ENCODE assay signal across 8 cellular contexts in the genomic region with DNA sequence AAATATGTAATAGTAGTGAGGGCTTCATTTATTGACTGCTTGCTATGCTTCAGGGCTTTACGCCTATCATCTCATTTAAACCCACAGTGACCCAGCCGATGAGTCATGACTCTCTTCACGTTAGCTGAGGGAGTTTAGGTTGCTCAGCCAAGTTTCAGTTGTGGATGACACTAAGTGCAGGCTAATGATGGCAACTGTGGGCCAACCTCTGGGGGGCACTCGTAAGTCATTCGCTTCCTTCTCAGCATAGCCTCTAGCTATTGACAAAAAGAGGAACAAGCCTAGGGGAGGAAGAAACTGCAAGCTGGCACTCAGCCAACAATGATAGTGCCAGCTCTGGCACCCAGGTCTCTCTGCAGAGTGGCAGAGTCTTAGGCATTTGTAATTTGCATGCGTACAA.
DNase-seq lines count a peak whose midpoint lies in the region; ATAC-seq and TF ChIP-seq lines count a peak whose summit lies in the region.

No MANE protein-coding gene starts in this region.

- peak; percentile 97 for ATAC-seq in GM21360 (IDR thresholded peaks at IDR 0.05; ENCODE audit: unreplicated experiment)
- peak; percentile 84 for ATAC-seq in HG03565 (IDR thresholded peaks at IDR 0.05; ENCODE audit: unreplicated experiment)
- peak; percentile 93 for ATAC-seq in stimulated activated naive CD8-positive, alpha-beta T cell treated with anti-CD3 and anti-CD28 coated beads, Interleukin-15, Interleukin-2, amounts not matched to agents 100 U/mL and 50 U/mL, for 24 hours

- H3K27me3 ChIP-seq in ascending aorta = no peaks in the 10 kb centered on the region

- H3K4me1 ChIP-seq in ascending aorta = peaks cover 0 to 11% of the 10 kb centered on the region in 2 donors

- DNase-seq in CMK (ENCODE audit: low read depth) (peak; percentile 78), T-helper 2 cell (peak in 4 of 5 experiments; percentile 8 to 83 (median 40)), ascending aorta (ENCODE audit: low spot score in 2 of 2) (peak; percentile 31 to 78), lower leg skin (ENCODE audit: low spot score in 2 of 2) (peak; percentile 62 to 90), islet precursor cell (no peak)
- DNase-seq in stimulated activated naive CD8-positive, alpha-beta T cell treated with anti-CD3 and anti-CD28 coated beads, Interleukin-15, Interleukin-2, amounts not matched to agents 100 U/mL and 50 U/mL, for 24 hours = peak; percentile 76

- 28 to 57% methylated on average over 6 of the region's 6 CpGs for WGBS in lower leg skin, 2 donors

- TF ChIP-seq POLR2A in lower leg skin (IDR thresholded peaks at IDR 0.05) = no peak

- no peak overlapping the region for H3K27ac ChIP-seq in ascending aorta

- H3K4me3 ChIP-seq in ascending aorta (no peak overlapping the region), lower leg skin (ENCODE audit: low read depth, poor library complexity, severe bottlenecking) (no peak overlapping the region)

- H3K9me3 ChIP-seq in ascending aorta = no peaks in the 10 kb centered on the region

- intact Hi-C loops in ascending aorta (cut with DNase I) (no loop called here), lower leg skin (cut with DNase I; ENCODE audit: low total_unique reads) (no loop called here)

- H3K36me3 ChIP-seq in ascending aorta = peaks cover 0 to 6% of the 10 kb centered on the region in 2 donors

- TF ChIP-seq CTCF in ascending aorta (IDR thresholded peaks at IDR 0.05) (peak in 1 of 3 experiments; percentile 13), lower leg skin (IDR thresholded peaks at IDR 0.05) (no peak)
